ENCODE assay signal across 14 cellular contexts in genomic region chr9:524008-524407, GRCh38.
"Had no signal": no experiment of that assay in that cellular context is flagged by ENCODE, and none has a peak within 500 bp of the region (broad histone marks: within the 10 kb centered on the region; RNA-seq: fewer than 3 reads in every experiment).

No MANE protein-coding gene starts in this region.

- H3K27me3 ChIP-seq: body of pancreas, gastrocnemius medialis, stomach, thyroid gland had no signal

- H3K4me1 Mint-ChIP-seq: activated T-helper 17 cell treated with anti-CD3 and anti-CD28 coated beads, Interleukin-2, amount 50 U/mL, for 72 hours had no signal

- H3K36me3 ChIP-seq: gastrocnemius medialis, stomach, thyroid gland had no signal

- H3K4me3 Mint-ChIP-seq: activated CD4-positive, alpha-beta T cell treated with anti-CD3 and anti-CD28 coated beads, Interleukin-2, amount 10 ng/mL, durations not matched to agents 7 days and 5 days; activated T-helper 17 cell treated with anti-CD3 and anti-CD28 coated beads, Interleukin-2, amount 50 U/mL, for 72 hours; nephron; WTC11 had no signal

- H3K27me3 Mint-ChIP-seq: activated CD4-positive, alpha-beta T cell treated with anti-CD3 and anti-CD28 coated beads, Interleukin-2, amount 10 ng/mL, durations not matched to agents 7 days and 5 days; activated T-helper 17 cell treated with anti-CD3 and anti-CD28 coated beads, Interleukin-2, amount 50 U/mL, for 72 hours had no signal

- DNase-seq: activated CD4-positive, alpha-beta T cell treated with anti-CD3 and anti-CD28 coated beads, Interleukin-2, amount 10 ng/mL, durations not matched to agents 7 days and 5 days; activated naive CD4-positive, alpha-beta T cell treated with anti-CD3 and anti-CD28 coated beads, Interleukin-2, amount 50 U/mL, for 16 hours; activated T-cell treated with anti-CD3 and anti-CD28 coated beads for 4 hours; body of pancreas; cerebellar nuclear complex; gastrocnemius medialis; hippocampal formation; mesenchymal stem cell; SK-N-SH; stomach; thyroid gland had no signal

- H3K9me3 ChIP-seq: body of pancreas, gastrocnemius medialis, SK-N-SH, stomach, thyroid gland had no signal

- H3K27ac ChIP-seq: gastrocnemius medialis, stomach, thyroid gland had no signal

- ATAC-seq: activated T-helper 17 cell treated with anti-CD3 and anti-CD28 coated beads, Interleukin-2, amount 50 U/mL, for 72 hours; body of pancreas; gastrocnemius medialis; WTC11 had no signal

- H3K9me3 Mint-ChIP-seq: activated CD4-positive, alpha-beta T cell treated with anti-CD3 and anti-CD28 coated beads, Interleukin-2, amount 10 ng/mL, durations not matched to agents 7 days and 5 days; activated T-helper 17 cell treated with anti-CD3 and anti-CD28 coated beads, Interleukin-2, amount 50 U/mL, for 72 hours; nephron; WTC11 had no signal

- H3K27ac Mint-ChIP-seq: activated CD4-positive, alpha-beta T cell treated with anti-CD3 and anti-CD28 coated beads, Interleukin-2, amount 10 ng/mL, durations not matched to agents 7 days and 5 days; activated T-helper 17 cell treated with anti-CD3 and anti-CD28 coated beads, Interleukin-2, amount 50 U/mL, for 72 hours; nephron; WTC11 had no signal

- H3K4me3 ChIP-seq: body of pancreas, gastrocnemius medialis, stomach, thyroid gland had no signal
